In the genomic region with DNA sequence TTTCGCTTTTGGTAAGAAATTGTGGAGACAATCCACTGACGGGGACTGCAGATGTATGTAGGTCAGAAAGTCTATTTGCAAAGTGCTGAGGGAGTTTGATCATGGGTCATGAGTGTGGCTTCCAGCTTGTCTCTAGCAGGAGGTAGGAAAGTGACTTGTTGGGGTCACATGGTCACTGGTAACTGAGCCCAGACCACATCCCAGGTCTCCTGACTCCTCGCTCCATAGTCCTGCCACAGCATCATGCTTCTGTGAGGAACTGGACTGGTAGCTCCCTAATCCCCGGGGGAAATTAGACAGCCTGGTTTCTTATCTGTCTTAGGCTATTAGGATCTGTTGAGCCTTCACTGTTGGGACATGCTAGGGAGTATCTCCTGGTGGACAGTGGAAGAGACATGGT, we compare ENCODE assay signal across 22 cellular contexts.
A peak's percentile ranks its signal among the peaks of the same experiment; 100 is the strongest.
DNase-seq lines count a peak whose midpoint lies in the region; ATAC-seq, FAIRE-seq and TF ChIP-seq lines count a peak whose summit lies in the region.
"Had no signal": no experiment of that assay in that cellular context is flagged by ENCODE, and none has a peak within 500 bp of the region (broad histone marks: within the 10 kb centered on the region; RNA-seq: fewer than 3 reads in every experiment).

No MANE protein-coding gene starts in this region.

- intact Hi-C loops in spleen (cut with DNase I; ENCODE audit: low total_unique reads), result no loop called here

- TF ChIP-seq CTCF in bronchial epithelial cell (IDR thresholded peaks at IDR 0.05; ENCODE audit: insufficient read depth, low read length, severe bottlenecking), result no peak
- TF ChIP-seq CTCF in spleen (IDR thresholded peaks at IDR 0.05 in 8 of 11, conservative IDR thresholded peaks at IDR 0.05 in 3 of 11), result no peak

- H3K4me1 Mint-ChIP-seq in natural killer cell treated with Interleukin-12 subunit alpha and Interleukin-12 subunit beta and Interleukin-15 and Interleukin-18, amount 100 ng/mL, for 72 hours (ENCODE audit: low read depth in 2 of 2), result no peaks in the 10 kb centered on the region
- H3K4me1 Mint-ChIP-seq: CD4-positive, alpha-beta memory T cell had no signal

- FAIRE-seq in bronchial epithelial cell (lab: Jason Lieb, UNC), result peak; percentile 89
- FAIRE-seq: A549, GM12891, GM18507, H54 had no signal

- H3K27ac Mint-ChIP-seq in natural killer cell treated with Interleukin-12 subunit alpha and Interleukin-12 subunit beta and Interleukin-15 and Interleukin-18, amount 100 ng/mL, for 72 hours, result no peak overlapping the region
- H3K27ac Mint-ChIP-seq: CD4-positive, alpha-beta memory T cell had no signal

- H3K27me3 ChIP-seq in bronchial epithelial cell (ENCODE audit: control insufficient read depth, insufficient read depth, low read length) (no peaks in the 10 kb centered on the region), spleen (replicated peaks in 1 of 7) (peaks cover 0 to 24% (median 0%) of the 10 kb centered on the region in 7 donors)

- H3K4me3 Mint-ChIP-seq in natural killer cell treated with Interleukin-12 subunit alpha and Interleukin-12 subunit beta and Interleukin-15 and Interleukin-18, amount 100 ng/mL, for 72 hours, result no peak overlapping the region
- H3K4me3 Mint-ChIP-seq: CD4-positive, alpha-beta memory T cell had no signal

- H3K4me3 ChIP-seq in bronchial epithelial cell (ENCODE audit: low read depth, low read length), result no peak overlapping the region
- no peak overlapping the region for H3K4me3 ChIP-seq in spleen
- H3K4me3 ChIP-seq: A549, HAP-1 had no signal

- TF ChIP-seq POLR2A in spleen (IDR thresholded peaks at IDR 0.05), result no peak

- WGBS in spleen, 5 donors, result 73 to 88% (median 79%) methylated on average over 4 of the region's 4 CpGs

- peak; percentile 19 for DNase-seq in NCI-H82 (lab: John Stamatoyannopoulos, UW)
- DNase-seq in NCI-H82 treated with DMSO at 0.1 percent for 48 hours (lab: John Stamatoyannopoulos, UW; ENCODE audit: unreplicated experiment), result no peak
- no peak for DNase-seq in bronchial epithelial cell (ENCODE audit: low read depth)
- DNase-seq in retina, result peak; percentile 40
- DNase-seq in spleen, result no peak
- no peak for DNase-seq in natural killer cell treated with Interleukin-12 subunit alpha and Interleukin-12 subunit beta and Interleukin-15 and Interleukin-18, amount 100 ng/mL, for 72 hours (ENCODE audit: low spot score)
- DNase-seq: 8988T; ACHN; AML-193; C1 segment of cervical spinal cord; Calu3; CD4-positive, alpha-beta memory T cell; DMS53; DMS79 treated with DMSO at 0.1 percent for 48 hours; GF-D8; GOT3 had no signal

- no peaks in the 10 kb centered on the region for H3K36me3 ChIP-seq in bronchial epithelial cell (ENCODE audit: control insufficient read depth, insufficient read depth, low read length)
- H3K36me3 ChIP-seq in spleen, result no peaks in the 10 kb centered on the region
- H3K36me3 ChIP-seq: HAP-1 had no signal

- no peak overlapping the region for H3K27ac ChIP-seq in spleen
- H3K27ac ChIP-seq: A549 had no signal

- no peak for ATAC-seq in natural killer cell treated with Interleukin-12 subunit alpha and Interleukin-12 subunit beta and Interleukin-15 and Interleukin-18, amount 100 ng/mL, for 72 hours
- ATAC-seq in HG02970 (IDR thresholded peaks at IDR 0.05; ENCODE audit: low FRiP score, unreplicated experiment), result no peak
- ATAC-seq: A549 had no signal

- no peaks in the 10 kb centered on the region for H3K9me3 Mint-ChIP-seq in natural killer cell treated with Interleukin-12 subunit alpha and Interleukin-12 subunit beta and Interleukin-15 and Interleukin-18, amount 100 ng/mL, for 72 hours

- no peaks in the 10 kb centered on the region for H3K9me3 ChIP-seq in spleen
- H3K9me3 ChIP-seq: A549, HAP-1 had no signal

- H3K36me3 Mint-ChIP-seq in natural killer cell treated with Interleukin-12 subunit alpha and Interleukin-12 subunit beta and Interleukin-15 and Interleukin-18, amount 100 ng/mL, for 72 hours, result no peaks in the 10 kb centered on the region
- H3K36me3 Mint-ChIP-seq: CD4-positive, alpha-beta memory T cell had no signal

- H3K4me1 ChIP-seq in spleen, result no peaks in the 10 kb centered on the region
- H3K4me1 ChIP-seq: A549, HAP-1 had no signal

- peaks cover 24 to 26% of the 10 kb centered on the region in 2 donors for H3K27me3 Mint-ChIP-seq in natural killer cell treated with Interleukin-12 subunit alpha and Interleukin-12 subunit beta and Interleukin-15 and Interleukin-18, amount 100 ng/mL, for 72 hours

Comparison
In these comparisons a context has a peak if more than half of its experiments do, and no peak if none do; other contexts are left out.
1. DNase-seq: peak in NCI-H82 (single experiment) and retina (single experiment); none in NCI-H82 treated with DMSO at 0.1 percent for 48 hours (single experiment), bronchial epithelial cell (single experiment), spleen (single experiment) and natural killer cell treated with Interleukin-12 subunit alpha and Interleukin-12 subunit beta and Interleukin-15 and Interleukin-18, amount 100 ng/mL, for 72 hours (single experiment).